Comparison of ENCODE assay signal across 7 cellular contexts in genomic region chr11:6481924-6482275, GRCh38. TPM values are rescaled to one million over a fixed set of nuclear protein-coding genes. Genes with fewer than 3 reads are reported as not detected.
A peak's percentile ranks its signal among the peaks of the same experiment; 100 is the strongest.
DNase-seq lines count a peak whose midpoint lies in the region; ATAC-seq lines count a peak whose summit lies in the region.

No MANE protein-coding gene starts in this region.

- H3K36me3 Mint-ChIP-seq in naive thymus-derived CD4-positive, alpha-beta T cell = peaks cover 12 to 35% (median 13%) of the 10 kb centered on the region in 5 donors

- peak overlapping the region; percentile 97 to 99 for H3K9ac ChIP-seq in duodenal mucosa (ENCODE audit: low read depth in 1 of 2, low read length in 2 of 2)

- H3K9me3 Mint-ChIP-seq in naive thymus-derived CD4-positive, alpha-beta T cell = peaks cover 0 to 1% (median 0%) of the 10 kb centered on the region in 11 donors

- DNase-seq in MG63 (no peak), mucosa of gallbladder (ENCODE audit: low spot score) (no peak), NCI-H510A (lab: John Stamatoyannopoulos, UW) (no peak), cerebellum (ENCODE audit: low spot score) (no peak)
- peak in 1 of 9 donors; percentile 21 for DNase-seq in naive thymus-derived CD4-positive, alpha-beta T cell

- peaks cover 33 to 35% of the 10 kb centered on the region in 2 donors for H3K4me1 ChIP-seq in duodenal mucosa (ENCODE audit: control insufficient read depth in 1 of 2, insufficient read depth in 2 of 2, low read length in 2 of 2)
- H3K4me1 ChIP-seq in naive thymus-derived CD4-positive, alpha-beta T cell (ENCODE audit: control insufficient read depth in 2 of 2, insufficient read depth in 2 of 2, low read length in 2 of 2) = peaks cover 22 to 24% of the 10 kb centered on the region in 2 donors

- H3K36me3 ChIP-seq in MG63 = peaks cover 80% of the 10 kb centered on the region
- H3K36me3 ChIP-seq in duodenal mucosa (ENCODE audit: control insufficient read depth in 1 of 2, insufficient read depth in 2 of 2, low read length in 2 of 2) = peaks cover 36 to 55% of the 10 kb centered on the region in 2 donors
- H3K36me3 ChIP-seq in naive thymus-derived CD4-positive, alpha-beta T cell (ENCODE audit: control insufficient read depth in 2 of 3, insufficient read depth in 3 of 3, low read length in 3 of 3) = peaks cover 11 to 69% (median 12%) of the 10 kb centered on the region in 3 experiments

- H3K4me3 ChIP-seq in MG63 (peak overlapping the region; percentile 86), duodenal mucosa (ENCODE audit: low read depth in 1 of 2, low read length in 2 of 2) (peak overlapping the region; percentile 96 to 99)
- peak overlapping the region; percentile 74 for H3K4me3 ChIP-seq in naive thymus-derived CD4-positive, alpha-beta T cell (ENCODE audit: low read length)

- no peaks in the 10 kb centered on the region for H3K27me3 Mint-ChIP-seq in naive thymus-derived CD4-positive, alpha-beta T cell

- H3K4me3 Mint-ChIP-seq in naive thymus-derived CD4-positive, alpha-beta T cell = peak overlapping the region; percentile 87 to 99 (median 97)

- CTCF ChIA-PET in naive thymus-derived CD4-positive, alpha-beta T cell (lab: Charles Lee) = interaction anchor here (0.8 to 3.2 kb wide), 5 partner anchors 11 to 103 kb away, joined by 3 to 14 read pairs (median 3); no protein-coding TSS in a partner anchor

- peak overlapping the region; percentile 92 for H3K27ac ChIP-seq in duodenal mucosa (ENCODE audit: low read depth, low read length)
- H3K27ac ChIP-seq in naive thymus-derived CD4-positive, alpha-beta T cell (ENCODE audit: low read depth, low read length) = peak overlapping the region; percentile 86

- H3K9me3 ChIP-seq in MG63 (no peaks in the 10 kb centered on the region), duodenal mucosa (ENCODE audit: control insufficient read depth in 1 of 2, low read length in 2 of 2) (no peaks in the 10 kb centered on the region)
- H3K9me3 ChIP-seq in naive thymus-derived CD4-positive, alpha-beta T cell (ENCODE audit: control insufficient read depth in 2 of 3, low read length in 3 of 3) = no peaks in the 10 kb centered on the region

- H3K27ac Mint-ChIP-seq in naive thymus-derived CD4-positive, alpha-beta T cell = peak overlapping the region; percentile 93 to 99 (median 98)

- intact Hi-C loops in naive thymus-derived CD4-positive, alpha-beta T cell (cut with micrococcal nuclease) = loop anchor here (1.0 to 10.0 kb wide), 19 partner anchors 9 to 1877 kb away; partner anchors contain the start of genes APBB1 (in 2 of the 2), FHIP1B (in 2 of the 2), ILK (in 2 of the 2) and MRPL17 (in 2 of the 2)

- POLR2A ChIA-PET in naive thymus-derived CD4-positive, alpha-beta T cell (lab: Charles Lee) = interaction anchor here (0.6 to 4.2 kb wide), 25 partner anchors 8 to 857 kb away, joined by 3 to 20 read pairs (median 4); partner anchors contain the start of genes APBB1, FHIP1B, ILK and MRPL17

- peaks cover 29 to 48% (median 43%) of the 10 kb centered on the region in 7 donors for H3K4me1 Mint-ChIP-seq in naive thymus-derived CD4-positive, alpha-beta T cell

- H3K27me3 ChIP-seq in MG63 = no peaks in the 10 kb centered on the region
- H3K27me3 ChIP-seq in duodenal mucosa (ENCODE audit: control insufficient read depth in 1 of 2, insufficient read depth in 2 of 2, low read length in 2 of 2) = no peaks in the 10 kb centered on the region
- no peaks in the 10 kb centered on the region for H3K27me3 ChIP-seq in naive thymus-derived CD4-positive, alpha-beta T cell (ENCODE audit: control insufficient read depth in 2 of 2, insufficient read depth in 2 of 2, low read length in 2 of 2)

- ATAC-seq in GM19455 (IDR thresholded peaks at IDR 0.05; ENCODE audit: unreplicated experiment) = peak; percentile 3
- no peak for ATAC-seq in naive thymus-derived CD4-positive, alpha-beta T cell

RNA-seq across cellular contexts. Expression of gene TIMM10B, which starts 0.6 kb away (rescaled TPM):
- 28.5 and 34.4 TPM in 2 replicates for total RNA-seq in MG63 (2014; rRNA removed; shearing (Covaris generic); ENCODE audit: low replicate concordance)
- 10 to 100 TPM; 39.3 to 68.4 (median 59.2) TPM for total RNA-seq in naive thymus-derived CD4-positive, alpha-beta T cell
- 10 to 100 TPM; 32.8 to 38.8 TPM for polyA plus RNA-seq in naive thymus-derived CD4-positive, alpha-beta T cell
- total RNA-seq in mucosa of gallbladder = 53.9 TPM
- total RNA-seq in cerebellum = 30.7 TPM

RNA-seq across cellular contexts. Expression of gene ARFIP2, which starts 0.8 kb away (rescaled TPM):
- 40.8 and 53.9 TPM in 2 replicates for total RNA-seq in MG63 (2014; rRNA removed; shearing (Covaris generic); ENCODE audit: low replicate concordance)
- total RNA-seq in naive thymus-derived CD4-positive, alpha-beta T cell = 10 to 100 TPM; 48.6 to 63.4 (median 53.8) TPM
- polyA plus RNA-seq in naive thymus-derived CD4-positive, alpha-beta T cell = 10 to 100 TPM; 35.7 to 45.7 TPM
- 52.5 TPM for total RNA-seq in mucosa of gallbladder
- total RNA-seq in cerebellum = 22.3 TPM

RNA-seq across cellular contexts. Expression of gene TRIM3, which starts 8.2 kb away (rescaled TPM):
- total RNA-seq in MG63 (2014; rRNA removed; shearing (Covaris generic); ENCODE audit: low replicate concordance) = 12.8 and 19.8 TPM in 2 replicates
- 10 to 100 TPM in 4 of 5 experiments, 1 to 10 TPM in 1; 8.1 to 20.7 (median 17.2) TPM for total RNA-seq in naive thymus-derived CD4-positive, alpha-beta T cell
- polyA plus RNA-seq in naive thymus-derived CD4-positive, alpha-beta T cell = 1 to 10 TPM; 1.6 to 4.2 TPM
- 43.0 TPM for total RNA-seq in mucosa of gallbladder
- total RNA-seq in cerebellum = 63.9 TPM

RNA-seq across cellular contexts. Expression of gene DNHD1, which starts 15.2 kb away (rescaled TPM):
- 5.1 and 9.1 TPM in 2 replicates for total RNA-seq in MG63 (2014; rRNA removed; shearing (Covaris generic); ENCODE audit: low replicate concordance)
- total RNA-seq in naive thymus-derived CD4-positive, alpha-beta T cell = 10 to 100 TPM; 24.0 to 65.8 (median 62.2) TPM
- polyA plus RNA-seq in naive thymus-derived CD4-positive, alpha-beta T cell = 1 to 10 TPM in 1 of 2 donors, under 1 TPM in 1; 0.90 to 2.8 TPM
- total RNA-seq in mucosa of gallbladder (8.8 TPM), cerebellum (13.5 TPM)

RNA-seq across cellular contexts. Expression of gene HPX, which starts 41.1 kb away (rescaled TPM):
- 0.20 TPM in 1 of 2 replicates, not detected in the other for total RNA-seq in MG63 (2014; rRNA removed; shearing (Covaris generic); ENCODE audit: low replicate concordance)
- 1 to 10 TPM in 4 of 5 experiments, under 1 TPM in 1; 0.56 to 7.0 (median 1.7) TPM for total RNA-seq in naive thymus-derived CD4-positive, alpha-beta T cell
- not detected for polyA plus RNA-seq in naive thymus-derived CD4-positive, alpha-beta T cell
- total RNA-seq in mucosa of gallbladder (5.2 TPM), cerebellum (4.4 TPM)
